ENCODE assay signal across 9 cellular contexts in the genomic region with DNA sequence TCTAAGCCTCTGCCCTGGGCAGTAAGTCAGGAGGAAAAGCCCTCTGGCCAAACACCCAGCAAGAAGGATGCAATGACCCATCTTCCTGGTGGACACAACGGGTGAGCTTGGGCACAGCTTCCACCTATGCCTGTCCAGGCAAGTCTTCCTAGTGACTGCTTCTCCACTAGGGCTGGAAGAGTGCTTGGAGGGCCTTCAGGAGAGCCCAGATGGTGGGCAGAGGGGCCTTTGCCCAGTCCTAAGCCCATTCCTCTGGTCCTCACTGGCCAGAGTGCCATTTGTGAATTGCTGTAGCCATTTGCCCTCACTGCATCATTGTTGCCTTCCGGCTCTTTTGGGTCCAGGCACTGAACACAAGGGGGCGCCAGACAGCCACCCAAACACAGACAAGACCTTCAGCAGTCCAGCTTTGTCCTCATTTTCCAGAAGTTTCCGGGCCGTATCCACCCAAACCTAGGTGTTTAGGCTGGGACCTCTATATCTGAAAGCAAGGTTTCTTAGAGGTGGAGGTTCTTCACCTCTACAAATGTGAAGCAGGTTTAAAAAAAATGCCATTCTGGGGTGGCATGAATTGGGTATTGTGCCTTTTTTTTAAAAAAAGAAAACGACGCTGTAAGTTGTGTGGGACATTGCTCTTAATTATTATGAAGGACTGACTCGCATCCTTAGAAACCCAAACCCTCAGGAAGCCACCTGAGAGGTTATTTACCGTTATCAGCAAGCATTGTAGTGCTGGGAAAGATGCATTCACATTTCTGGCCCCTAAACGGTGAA. TPM values are rescaled to one million over a fixed set of nuclear protein-coding genes. Genes with fewer than 3 reads are reported as not detected.
DNase-seq lines count a peak whose midpoint lies in the region; TF ChIP-seq lines count a peak whose summit lies in the region.
"Had no signal": no experiment of that assay in that cellular context is flagged by ENCODE, and none has a peak within 500 bp of the region (broad histone marks: within the 10 kb centered on the region; RNA-seq: fewer than 3 reads in every experiment).

No MANE protein-coding gene starts in this region.

- DNase-seq in NCI-H2081 (lab: John Stamatoyannopoulos, UW), result peak; percentile 59 to 62
- no peak for DNase-seq in NCI-H2081 treated with DMSO at 0.1 percent for 48 hours (lab: John Stamatoyannopoulos, UW)
- peak; percentile 66 for DNase-seq in Jurkat, Clone E6-1 (ENCODE audit: low read depth, low spot score)
- peak; percentile 66 for DNase-seq in RPMI8226
- peak; percentile 66 for DNase-seq in activated T-helper 2 cell treated with anti-CD3 and anti-CD28 coated beads, Interferon-gamma antibody, Interleukin-2, Interleukin-4, amounts not matched to agents 10 μg/mL and 5 μg/mL and 100 μg/mL, durations not matched to agents 14 hours and 24 hours and 36 hours (ENCODE audit: low spot score)
- peak; percentile 80 for DNase-seq in fibroblast of villous mesenchyme (ENCODE audit: low read depth)
- peak in 51 of 56 donors; percentile 13 to 85 (median 50) for DNase-seq in nucleus accumbens (lab: John Stamatoyannopoulos, UW)
- peak; percentile 76 for DNase-seq in superior temporal gyrus (ENCODE audit: extremely low spot score)

- H3K9me3 Mint-ChIP-seq in activated T-helper 2 cell treated with anti-CD3 and anti-CD28 coated beads, Interferon-gamma antibody, Interleukin-2, Interleukin-4, amounts not matched to agents 10 μg/mL and 5 μg/mL and 100 μg/mL, durations not matched to agents 14 hours and 24 hours and 36 hours, result no peaks in the 10 kb centered on the region

- no peak overlapping the region for H3K4me3 Mint-ChIP-seq in activated T-helper 2 cell treated with anti-CD3 and anti-CD28 coated beads, Interferon-gamma antibody, Interleukin-2, Interleukin-4, amounts not matched to agents 10 μg/mL and 5 μg/mL and 100 μg/mL, durations not matched to agents 14 hours and 24 hours and 36 hours (ENCODE audit: low read depth)

- peak overlapping the region; percentile 11 for H3K27ac Mint-ChIP-seq in activated T-helper 2 cell treated with anti-CD3 and anti-CD28 coated beads, Interferon-gamma antibody, Interleukin-2, Interleukin-4, amounts not matched to agents 10 μg/mL and 5 μg/mL and 100 μg/mL, durations not matched to agents 14 hours and 24 hours and 36 hours

- TF ChIP-seq CTCF in fibroblast of villous mesenchyme (IDR thresholded peaks at IDR 0.05; ENCODE audit: insufficient read depth, low read depth, low read length), result peak; percentile 97

- no peaks in the 10 kb centered on the region for H3K27me3 Mint-ChIP-seq in activated T-helper 2 cell treated with anti-CD3 and anti-CD28 coated beads, Interferon-gamma antibody, Interleukin-2, Interleukin-4, amounts not matched to agents 10 μg/mL and 5 μg/mL and 100 μg/mL, durations not matched to agents 14 hours and 24 hours and 36 hours (ENCODE audit: low read depth)

- H3K4me1 Mint-ChIP-seq in activated T-helper 2 cell treated with anti-CD3 and anti-CD28 coated beads, Interferon-gamma antibody, Interleukin-2, Interleukin-4, amounts not matched to agents 10 μg/mL and 5 μg/mL and 100 μg/mL, durations not matched to agents 14 hours and 24 hours and 36 hours (ENCODE audit: low read depth), result peaks cover 41% of the 10 kb centered on the region

- H3K4me3 ChIP-seq in Jurkat, Clone E6-1 (ENCODE audit: low read length), result no peak overlapping the region
- H3K4me3 ChIP-seq in fibroblast of villous mesenchyme (ENCODE audit: low read depth, low read length), result no peak overlapping the region
- H3K4me3 ChIP-seq: BLaER1 had no signal

- intact Hi-C loops in activated T-helper 2 cell treated with anti-CD3 and anti-CD28 coated beads, Interferon-gamma antibody, Interleukin-2, Interleukin-4, amounts not matched to agents 10 μg/mL and 5 μg/mL and 100 μg/mL, durations not matched to agents 14 hours and 24 hours and 36 hours (cut with micrococcal nuclease), result loop anchor here (1.0 kb wide), 1 partner anchor 121 kb away; no protein-coding TSS in a partner anchor

- peaks cover 3% of the 10 kb centered on the region for H3K36me3 Mint-ChIP-seq in activated T-helper 2 cell treated with anti-CD3 and anti-CD28 coated beads, Interferon-gamma antibody, Interleukin-2, Interleukin-4, amounts not matched to agents 10 μg/mL and 5 μg/mL and 100 μg/mL, durations not matched to agents 14 hours and 24 hours and 36 hours (ENCODE audit: low read depth)

RNA-seq across cellular contexts. Expression of gene PAX8, which starts 29.5 kb away (rescaled TPM):
- not detected for polyA plus RNA-seq in Jurkat, Clone E6-1 (2012; ENCODE audit: insufficient read depth, insufficient read length)
- total RNA-seq in activated T-helper 2 cell treated with anti-CD3 and anti-CD28 coated beads, Interferon-gamma antibody, Interleukin-2, Interleukin-4, amounts not matched to agents 10 μg/mL and 5 μg/mL and 100 μg/mL, durations not matched to agents 14 hours and 24 hours and 36 hours, result 0.76 and 0.84 TPM in 2 replicates
- total RNA-seq in fibroblast of villous mesenchyme, result 1.3 and 1.9 TPM in 2 replicates
